Comparison of ENCODE assay signal across 17 cellular contexts in genomic region chr3:55013145-55013544, GRCh38.
DNase-seq lines count a peak whose midpoint lies in the region; ATAC-seq and TF ChIP-seq lines count a peak whose summit lies in the region.
"Had no signal": no experiment of that assay in that cellular context is flagged by ENCODE, and none has a peak within 500 bp of the region (broad histone marks: within the 10 kb centered on the region; RNA-seq: fewer than 3 reads in every experiment).

No MANE protein-coding gene starts in this region.

- no peak overlapping the region for H3K4me3 Mint-ChIP-seq in endothelial cell (ENCODE audit: unreplicated experiment)
- H3K4me3 Mint-ChIP-seq: activated CD4-positive, alpha-beta memory T cell treated with anti-CD3 and anti-CD28 coated beads, Interleukin-2, amount 10 ng/mL, durations not matched to agents 7 days and 5 days; activated naive CD4-positive, alpha-beta T cell treated with anti-CD3 and anti-CD28 coated beads for 36 hours; CD8-positive, alpha-beta memory T cell had no signal

- H3K4me3 ChIP-seq in astrocyte of the spinal cord (ENCODE audit: low read depth, low read length) = no peak overlapping the region
- H3K4me3 ChIP-seq: heart left ventricle, right atrium auricular region, SK-N-MC, upper lobe of right lung had no signal

- no peaks in the 10 kb centered on the region for H3K4me1 Mint-ChIP-seq in endothelial cell (ENCODE audit: unreplicated experiment)
- H3K4me1 Mint-ChIP-seq: activated CD4-positive, alpha-beta memory T cell treated with anti-CD3 and anti-CD28 coated beads, Interleukin-2, amount 10 ng/mL, durations not matched to agents 7 days and 5 days; CD8-positive, alpha-beta memory T cell had no signal

- no peak for ATAC-seq in GM21619 (IDR thresholded peaks at IDR 0.05; ENCODE audit: unreplicated experiment)
- ATAC-seq in GM18868 (IDR thresholded peaks at IDR 0.05; ENCODE audit: unreplicated experiment) = no peak
- ATAC-seq in HG03108 (IDR thresholded peaks at IDR 0.05; ENCODE audit: unreplicated experiment) = no peak
- ATAC-seq: heart left ventricle, upper lobe of right lung had no signal

- no peaks in the 10 kb centered on the region for H3K36me3 Mint-ChIP-seq in endothelial cell (ENCODE audit: low read depth, unreplicated experiment)
- H3K36me3 Mint-ChIP-seq: CD8-positive, alpha-beta memory T cell had no signal

- no peak overlapping the region for H3K27ac Mint-ChIP-seq in endothelial cell (ENCODE audit: unreplicated experiment)
- H3K27ac Mint-ChIP-seq: activated CD4-positive, alpha-beta memory T cell treated with anti-CD3 and anti-CD28 coated beads, Interleukin-2, amount 10 ng/mL, durations not matched to agents 7 days and 5 days; activated naive CD4-positive, alpha-beta T cell treated with anti-CD3 and anti-CD28 coated beads for 36 hours; CD8-positive, alpha-beta memory T cell had no signal

- no peaks in the 10 kb centered on the region for H3K9me3 Mint-ChIP-seq in endothelial cell (ENCODE audit: unreplicated experiment)
- H3K9me3 Mint-ChIP-seq: activated CD4-positive, alpha-beta memory T cell treated with anti-CD3 and anti-CD28 coated beads, Interleukin-2, amount 10 ng/mL, durations not matched to agents 7 days and 5 days; activated naive CD4-positive, alpha-beta T cell treated with anti-CD3 and anti-CD28 coated beads for 36 hours had no signal

- TF ChIP-seq CTCF in astrocyte of the spinal cord (IDR thresholded peaks at IDR 0.05; ENCODE audit: low read depth, low read length) (peak; percentile 28), endothelial cell (IDR thresholded peaks at IDR 0.05; ENCODE audit: unreplicated experiment) (no peak)

- DNase-seq in AG08396 (ENCODE audit: low spot score) = peak; percentile 44
- DNase-seq in HT-29 (ENCODE audit: low spot score) = peak; percentile 4
- peak; percentile 55 for DNase-seq in astrocyte of the spinal cord (ENCODE audit: low read depth, low spot score)
- DNase-seq in myocyte (ENCODE audit: low read depth) = peak; percentile 17
- DNase-seq in endothelial cell (ENCODE audit: low spot score) = no peak
- DNase-seq: activated CD4-positive, alpha-beta memory T cell treated with anti-CD3 and anti-CD28 coated beads, Interleukin-2, amount 10 ng/mL, durations not matched to agents 7 days and 5 days; activated naive CD4-positive, alpha-beta T cell treated with anti-CD3 and anti-CD28 coated beads for 36 hours; CD8-positive, alpha-beta memory T cell; cortex of kidney; heart left ventricle; KBM-7; upper lobe of right lung had no signal

- H3K27me3 Mint-ChIP-seq in endothelial cell (ENCODE audit: unreplicated experiment) = no peaks in the 10 kb centered on the region
- H3K27me3 Mint-ChIP-seq: activated CD4-positive, alpha-beta memory T cell treated with anti-CD3 and anti-CD28 coated beads, Interleukin-2, amount 10 ng/mL, durations not matched to agents 7 days and 5 days; CD8-positive, alpha-beta memory T cell had no signal

- in situ Hi-C loops in astrocyte of the spinal cord (cut with HindIII; ENCODE audit: low sequenced_read_pairs) = no loop called here
